Comparison of ENCODE assay signal across 1 cellular context in genomic region chr18:158128-159036, GRCh38.
TF ChIP-seq lines count a peak whose summit lies in the region.

TSS of gene USP14 (plus strand) at chr18:158557. CDS start at chr18:158699, 142 bp downstream.

TF ChIP-seq in HepG2, 621 proteins besides CTCF, POLR2A, EP300 and RAD21 (continued from another document):
- TF ChIP-seq FOXP4 (CRISPR knock-in tag; IDR thresholded peaks at IDR 0.05) (peak; percentile 62), ZNF772 (CRISPR knock-in tag; IDR thresholded peaks at IDR 0.05) (peak; percentile 99), ZNF607 (CRISPR knock-in tag; IDR thresholded peaks at IDR 0.05; ENCODE audit: borderline replicate concordance) (peak; percentile 99), SKIL (CRISPR knock-in tag; IDR thresholded peaks at IDR 0.05; ENCODE audit: borderline replicate concordance) (peak; percentile 32), RBAK (CRISPR knock-in tag; IDR thresholded peaks at IDR 0.05) (no peak), ZSCAN12 (CRISPR knock-in tag; IDR thresholded peaks at IDR 0.05) (peak; percentile 76; the same call in 1 of the 2 replicates), ZFP36L2 (CRISPR knock-in tag; IDR thresholded peaks at IDR 0.05) (peak; percentile 46; the same call in 1 of the 2 replicates), ZNF746 (CRISPR knock-in tag; IDR thresholded peaks at IDR 0.05) (peak; percentile 89), ZNF605 (CRISPR knock-in tag; IDR thresholded peaks at IDR 0.05) (peak; percentile 99), ZNF782 (CRISPR knock-in tag; IDR thresholded peaks at IDR 0.05; ENCODE audit: borderline replicate concordance) (no peak; the same call in none of the 2 replicates)
